Comparison of ENCODE assay signal across 18 cellular contexts in genomic region chr7:24201221-24201620, GRCh38.
A peak's percentile ranks its signal among the peaks of the same experiment; 100 is the strongest.
DNase-seq lines count a peak whose midpoint lies in the region; ATAC-seq and TF ChIP-seq lines count a peak whose summit lies in the region.
"Had no signal": no experiment of that assay in that cellular context is flagged by ENCODE, and none has a peak within 500 bp of the region (broad histone marks: within the 10 kb centered on the region; RNA-seq: fewer than 3 reads in every experiment).

No MANE protein-coding gene starts in this region.

- H3K9me3 Mint-ChIP-seq in mesothelial cell of epicardium = no peaks in the 10 kb centered on the region
- H3K9me3 Mint-ChIP-seq: CD8-positive, alpha-beta T cell; GM23338 had no signal

- H3K27me3 Mint-ChIP-seq in mesothelial cell of epicardium (ENCODE audit: low read depth) = peaks cover 58% of the 10 kb centered on the region

- peaks cover 18% of the 10 kb centered on the region for H3K4me1 ChIP-seq in BLaER1
- H3K4me1 ChIP-seq in trophoblast cell (ENCODE audit: control insufficient read depth in 1 of 2, insufficient read depth in 2 of 2, low read length in 2 of 2) = peaks cover 0 to 4% of the 10 kb centered on the region in 2 experiments

- no peak overlapping the region for H2BK12ac ChIP-seq in trophoblast cell (ENCODE audit: low read length)

- H3K79me2 ChIP-seq in trophoblast cell (ENCODE audit: control insufficient read depth, insufficient read depth, low read length, poor library complexity) = no peaks in the 10 kb centered on the region

- no peak overlapping the region for H3K4ac ChIP-seq in trophoblast cell (ENCODE audit: low read depth, low read length)

- no peak overlapping the region for H4K8ac ChIP-seq in trophoblast cell (ENCODE audit: low read depth, low read length)

- H3K36me3 ChIP-seq in BLaER1 (no peaks in the 10 kb centered on the region), trophoblast cell (ENCODE audit: control insufficient read depth in 1 of 2, insufficient read depth in 2 of 2, low read length in 2 of 2) (no peaks in the 10 kb centered on the region)
- H3K36me3 ChIP-seq: BE2C had no signal

- TF ChIP-seq CTCF in fibroblast of villous mesenchyme (IDR thresholded peaks at IDR 0.05; ENCODE audit: insufficient read depth, low read depth, low read length) (no peak), mesothelial cell of epicardium (IDR thresholded peaks at IDR 0.05; ENCODE audit: unreplicated experiment) (no peak)

- H4K20me1 ChIP-seq in BLaER1 = no peaks in the 10 kb centered on the region

- no peaks in the 10 kb centered on the region for H3K36me3 Mint-ChIP-seq in mesothelial cell of epicardium
- H3K36me3 Mint-ChIP-seq: CD14-positive monocyte; CD8-positive, alpha-beta T cell had no signal

- H3K23ac ChIP-seq in trophoblast cell (ENCODE audit: low read length) = no peak overlapping the region

- H3K18ac ChIP-seq in trophoblast cell (ENCODE audit: low read length) = no peak overlapping the region

- H4K12ac ChIP-seq in trophoblast cell (ENCODE audit: low read depth, low read length) = no peak overlapping the region

- H3K4me3 ChIP-seq in BLaER1 (no peak overlapping the region), fibroblast of villous mesenchyme (ENCODE audit: low read depth, low read length) (no peak overlapping the region), trophoblast cell (ENCODE audit: low read depth, low read length) (no peak overlapping the region)
- H3K4me3 ChIP-seq: GM23338 had no signal

- no peak overlapping the region for H2AFZ ChIP-seq in trophoblast cell (ENCODE audit: insufficient read depth, low read length, poor library complexity)

- no peak overlapping the region for H3K4me3 Mint-ChIP-seq in mesothelial cell of epicardium
- H3K4me3 Mint-ChIP-seq: CD14-positive monocyte; CD8-positive, alpha-beta T cell; GM23338 had no signal

- H2BK5ac ChIP-seq in trophoblast cell (ENCODE audit: low read depth, low read length, poor library complexity) = no peak overlapping the region

- ATAC-seq in HG03442 (IDR thresholded peaks at IDR 0.05; ENCODE audit: unreplicated experiment) (no peak), GM21619 (IDR thresholded peaks at IDR 0.05; ENCODE audit: unreplicated experiment) (no peak)
- ATAC-seq: CD8-positive, alpha-beta T cell; GM23338; HepG2 had no signal

- H3K27ac Mint-ChIP-seq in mesothelial cell of epicardium = no peak overlapping the region
- H3K27ac Mint-ChIP-seq: CD14-positive monocyte; CD8-positive, alpha-beta T cell; GM23338 had no signal

- H3K4me1 Mint-ChIP-seq in mesothelial cell of epicardium = peaks cover 16% of the 10 kb centered on the region
- H3K4me1 Mint-ChIP-seq: CD14-positive monocyte, GM23338 had no signal

- H3K79me1 ChIP-seq in trophoblast cell (ENCODE audit: low read length) = no peaks in the 10 kb centered on the region

- peak; percentile 90 for DNase-seq in SK-N-DZ (ENCODE audit: low spot score)
- peak; percentile 47 for DNase-seq in fibroblast of villous mesenchyme (ENCODE audit: low read depth)
- DNase-seq in trophoblast cell = no peak
- no peak for DNase-seq in mesothelial cell of epicardium (ENCODE audit: low spot score in 2 of 2, unreplicated experiment in 2 of 2)
- DNase-seq: BE2C; CD8-positive, alpha-beta T cell; COR-L47; DMS153; DMS79 treated with DMSO at 0.1 percent for 48 hours; EL; GDM1; H7 had no signal

- H3K27ac ChIP-seq in BLaER1 (no peak overlapping the region), trophoblast cell (ENCODE audit: low read depth, low read length) (peak overlapping the region; percentile 19)

- WGBS in trophoblast cell (ENCODE audit: extremely low coverage, insufficient coverage, insufficient read length) = no CpG with 5 or more reads among the region's 4 CpGs

- H4K91ac ChIP-seq in trophoblast cell (ENCODE audit: low read depth, low read length) = no peak overlapping the region

- H2BK120ac ChIP-seq in trophoblast cell (ENCODE audit: insufficient read depth, low read length, poor library complexity) = no peak overlapping the region

- H3K9ac ChIP-seq in BLaER1 (no peak overlapping the region), trophoblast cell (ENCODE audit: low read length) (no peak overlapping the region)

- H3K9me3 ChIP-seq in BLaER1 (no peaks in the 10 kb centered on the region), trophoblast cell (ENCODE audit: insufficient read depth, low read depth, low read length) (no peaks in the 10 kb centered on the region)
- H3K9me3 ChIP-seq: BE2C had no signal

- H3K27me3 ChIP-seq in BLaER1 (no peaks in the 10 kb centered on the region), trophoblast cell (ENCODE audit: insufficient read depth, low read length) (no peaks in the 10 kb centered on the region)
- H3K27me3 ChIP-seq: BE2C had no signal

- H3K4me2 ChIP-seq in BLaER1 (peak overlapping the region; percentile 63), trophoblast cell (ENCODE audit: low read length) (peak overlapping the region; percentile 35)
- H3K4me2 ChIP-seq: GM23338 had no signal

- H2AK5ac ChIP-seq in trophoblast cell (ENCODE audit: low read length) = no peak overlapping the region

- no peak overlapping the region for H3K14ac ChIP-seq in trophoblast cell (ENCODE audit: low read length)

Comparison
In these comparisons a context has a peak if more than half of its experiments do, and no peak if none do; other contexts are left out.
1. DNase-seq: peak in SK-N-DZ (single experiment) and fibroblast of villous mesenchyme (single experiment); none in trophoblast cell (0 of 2) and mesothelial cell of epicardium (0 of 2).